Comparison of ENCODE assay signal across 10 cellular contexts in the genomic region with DNA sequence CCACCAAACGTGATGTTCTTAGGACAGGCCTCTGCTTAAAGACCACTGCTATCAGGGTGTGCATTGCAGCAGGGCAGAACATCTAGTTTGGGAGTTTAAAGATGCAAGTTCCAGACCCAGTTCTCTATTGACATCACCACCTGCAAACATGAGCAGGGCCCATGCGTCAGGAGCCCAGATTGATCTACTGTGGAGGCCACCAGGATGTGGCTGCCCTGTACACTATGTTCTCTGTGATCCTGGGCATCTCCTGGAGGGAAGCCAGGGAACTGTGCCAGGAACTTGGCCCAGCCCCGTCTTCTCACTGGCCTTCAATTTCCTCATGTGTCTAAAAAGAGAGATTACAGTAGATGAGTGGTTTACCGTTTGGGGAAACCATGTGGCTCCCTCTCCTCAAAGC.
A peak's percentile ranks its signal among the peaks of the same experiment; 100 is the strongest.
DNase-seq lines count a peak whose midpoint lies in the region; ATAC-seq and TF ChIP-seq lines count a peak whose summit lies in the region.
"Had no signal": no experiment of that assay in that cellular context is flagged by ENCODE, and none has a peak within 500 bp of the region (broad histone marks: within the 10 kb centered on the region; RNA-seq: fewer than 3 reads in every experiment).

No MANE protein-coding gene starts in this region.

- peak overlapping the region; percentile 17 for H2AFZ ChIP-seq in mammary epithelial cell (ENCODE audit: low read depth, low read length)

- no peak overlapping the region for H3K9ac ChIP-seq in mammary epithelial cell (ENCODE audit: insufficient read depth, low read length)

- H3K4me3 Mint-ChIP-seq in CD4-positive, alpha-beta memory T cell, result no peak overlapping the region
- H3K4me3 Mint-ChIP-seq: CD14-positive monocyte had no signal

- BruUV-seq in mammary epithelial cell (replicated peaks; lab: Mats Ljungman, UMichigan), result no TSS peak

- no peak overlapping the region for H3K4me3 ChIP-seq in mammary epithelial cell (replicated peaks in 1 of 3; ENCODE audit: insufficient read depth in 1 of 3, low read depth in 2 of 3, low read length in 3 of 3)
- H3K4me3 ChIP-seq in lower leg skin (ENCODE audit: low read depth, poor library complexity, severe bottlenecking), result no peak overlapping the region
- no peak overlapping the region for H3K4me3 ChIP-seq in CD4-positive, alpha-beta memory T cell (ENCODE audit: low read length in 2 of 2)

- no peaks in the 10 kb centered on the region for H3K79me2 ChIP-seq in mammary epithelial cell (ENCODE audit: insufficient read depth, low read length)

- H4K20me1 ChIP-seq in mammary epithelial cell (ENCODE audit: insufficient read depth, low read length), result no peaks in the 10 kb centered on the region

- intact Hi-C loops in Right ventricle myocardium inferior (cut with DNase I) (loop anchor here (5.0 kb wide), 1 partner anchor 80 kb away; no protein-coding TSS in a partner anchor), cardiac septum (cut with DNase I) (no loop called here), mammary epithelial cell (cut with micrococcal nuclease) (no loop called here), lower leg skin (cut with DNase I; ENCODE audit: low total_unique reads) (no loop called here)
- intact Hi-C loops in CD4-positive, alpha-beta memory T cell (cut with micrococcal nuclease), result no loop called here

- H3K4me1 Mint-ChIP-seq in CD4-positive, alpha-beta memory T cell, result peaks cover 5 to 22% (median 7%) of the 10 kb centered on the region in 4 donors

- in situ Hi-C loops in mammary epithelial cell (cut with MboI; ENCODE audit: low sequenced_read_pairs in 2 of 2), result loop anchor here in 1 of 2 donors (5.0 kb wide), 1 partner anchor 105 kb away; a partner anchor contains a TSS

- TF ChIP-seq POLR2A in lower leg skin (IDR thresholded peaks at IDR 0.05), result no peak

- H3K9me3 ChIP-seq in mammary epithelial cell (replicated peaks; ENCODE audit: insufficient read depth, low read length), result no peaks in the 10 kb centered on the region
- H3K9me3 ChIP-seq in CD4-positive, alpha-beta memory T cell (ENCODE audit: control insufficient read depth in 1 of 2, low read length in 2 of 2), result no peaks in the 10 kb centered on the region

- dilution Hi-C loops in mammary epithelial cell (cut with HindIII; ENCODE audit: low sequenced_read_pairs), result loop anchor here (5.0 kb wide), 1 partner anchor 90 kb away; no protein-coding TSS in a partner anchor

- WGBS in mammary epithelial cell (ENCODE audit: low coverage, missing lambda C conversion rate), result 34% methylated on average over 4 of the region's 4 CpGs
- 56 to 58% methylated on average over 4 of the region's 4 CpGs for WGBS in lower leg skin, 2 donors

- H3K27ac Mint-ChIP-seq in CD4-positive, alpha-beta memory T cell, result no peak overlapping the region

- no peaks in the 10 kb centered on the region for H3K27me3 ChIP-seq in mammary epithelial cell (ENCODE audit: insufficient read depth, low read length)
- H3K27me3 ChIP-seq in CD4-positive, alpha-beta memory T cell (ENCODE audit: insufficient read depth, low read length), result no peaks in the 10 kb centered on the region

- H3K36me3 ChIP-seq in mammary epithelial cell (ENCODE audit: insufficient read depth, low read length), result no peaks in the 10 kb centered on the region
- H3K36me3 ChIP-seq in CD4-positive, alpha-beta memory T cell (ENCODE audit: insufficient read depth, low read length), result no peaks in the 10 kb centered on the region

- ATAC-seq in Right ventricle myocardium inferior, result peak; percentile 94
- no peak for ATAC-seq in GM21528 (IDR thresholded peaks at IDR 0.05; ENCODE audit: low FRiP score, unreplicated experiment)
- no peak for ATAC-seq in GM18907 (IDR thresholded peaks at IDR 0.05; ENCODE audit: unreplicated experiment)

- POLR2A ChIA-PET in CD4-positive, alpha-beta memory T cell (lab: Charles Lee; ENCODE audit: partially characterized antibody), result no interaction called here

- no peak overlapping the region for H3K4me2 ChIP-seq in mammary epithelial cell (ENCODE audit: insufficient read depth, low read depth, low read length)

- H3K36me3 Mint-ChIP-seq in CD4-positive, alpha-beta memory T cell, result no peaks in the 10 kb centered on the region

- CTCF ChIA-PET in mammary epithelial cell (lab: Charles Lee; ENCODE audit: low non-redundant PET), result interaction anchor here (0.5 kb wide), 2 partner anchors 104 to 107 kb away, joined by 3 to 15 read pairs; no protein-coding TSS in a partner anchor
- CTCF ChIA-PET in CD4-positive, alpha-beta memory T cell (lab: Charles Lee; ENCODE audit: partially characterized antibody), result interaction anchor here (0.8 to 5.6 kb wide), 2 partner anchors 23 to 28 kb away, joined by 3 to 35 read pairs; no protein-coding TSS in a partner anchor

- no peaks in the 10 kb centered on the region for H3K27me3 Mint-ChIP-seq in CD4-positive, alpha-beta memory T cell

- DNase-seq in Right ventricle myocardium inferior (ENCODE audit: missing footprints), result peak; percentile 87
- no peak for DNase-seq in cardiac septum (ENCODE audit: low spot score)
- peak; percentile 85 for DNase-seq in mammary epithelial cell
- DNase-seq in lower leg skin (ENCODE audit: low spot score in 2 of 2), result peak; percentile 81 to 96
- no peak for DNase-seq in NOMO-1 (lab: John Stamatoyannopoulos, UW; ENCODE audit: unreplicated experiment in 2 of 2)
- no peak for DNase-seq in CD4-positive, alpha-beta memory T cell
- DNase-seq: NCI-H446 treated with DMSO at 0.1 percent for 48 hours had no signal

- TF ChIP-seq CTCF in mammary epithelial cell (conservative IDR thresholded peaks at IDR 0.05 in 1 of 2, IDR thresholded peaks at IDR 0.05 in 1 of 2; ENCODE audit: extremely low read depth in 1 of 2, insufficient read depth in 1 of 2, low read depth in 1 of 2, low read length in 2 of 2), result no peak
- no peak for TF ChIP-seq CTCF in lower leg skin (IDR thresholded peaks at IDR 0.05)

- no peaks in the 10 kb centered on the region for H3K9me3 Mint-ChIP-seq in CD4-positive, alpha-beta memory T cell
- H3K9me3 Mint-ChIP-seq: CD14-positive monocyte had no signal

- H3K4me1 ChIP-seq in mammary epithelial cell (ENCODE audit: insufficient read depth, low read length), result peaks cover 24% of the 10 kb centered on the region
- H3K4me1 ChIP-seq in CD4-positive, alpha-beta memory T cell (ENCODE audit: insufficient read depth, low read length), result peaks cover 11% of the 10 kb centered on the region

- no peak overlapping the region for H3K27ac ChIP-seq in mammary epithelial cell (ENCODE audit: insufficient read depth, low read depth, low read length)
- H3K27ac ChIP-seq in CD4-positive, alpha-beta memory T cell (ENCODE audit: low read depth, low read length), result no peak overlapping the region

Comparison
In these comparisons a context has a peak if more than half of its experiments do, and no peak if none do; other contexts are left out.
1. DNase-seq: peak in Right ventricle myocardium inferior (single experiment), mammary epithelial cell (single experiment) and lower leg skin (2 of 2); none in cardiac septum (single experiment), NOMO-1 (0 of 2) and CD4-positive, alpha-beta memory T cell (0 of 5).